Comparison of ENCODE assay signal across 16 cellular contexts in the genomic region with DNA sequence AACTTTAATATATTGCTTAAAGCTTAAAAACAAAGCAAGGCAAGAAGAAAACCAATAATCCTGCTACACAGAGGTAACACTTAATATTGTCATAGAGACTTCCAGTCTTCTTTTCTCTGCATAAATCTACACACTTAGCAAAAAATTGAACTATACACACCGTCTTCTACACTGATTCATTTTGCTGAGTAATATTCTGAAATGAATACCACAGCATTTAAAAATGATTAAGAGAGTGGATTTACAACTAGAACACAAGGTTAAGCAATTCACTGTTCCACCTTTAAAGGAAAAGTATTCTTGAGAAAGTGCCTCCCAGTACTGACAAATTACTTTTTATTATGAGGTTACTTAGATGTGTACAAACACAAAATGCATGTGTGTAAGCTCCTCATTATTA. TPM values are rescaled to one million over a fixed set of nuclear protein-coding genes. Genes with fewer than 3 reads are reported as not detected.
DNase-seq lines count a peak whose midpoint lies in the region; ATAC-seq, FAIRE-seq and TF ChIP-seq lines count a peak whose summit lies in the region.
"Had no signal": no experiment of that assay in that cellular context is flagged by ENCODE, and none has a peak within 500 bp of the region (broad histone marks: within the 10 kb centered on the region; RNA-seq: fewer than 3 reads in every experiment).

No MANE protein-coding gene starts in this region.

- TF ChIP-seq POLR2A in A549 (IDR thresholded peaks at IDR 0.05; ENCODE audit: low read length) (no peak), GM18505 (IDR thresholded peaks at IDR 0.05; ENCODE audit: borderline replicate concordance, extremely low read depth, insufficient read depth, insufficient read length) (no peak)

- H4K20me1 ChIP-seq in mammary epithelial cell (ENCODE audit: insufficient read depth, low read length): no peaks in the 10 kb centered on the region
- H4K20me1 ChIP-seq in osteoblast (ENCODE audit: insufficient read depth, low read length): no peaks in the 10 kb centered on the region

- 6% methylated on average over 1 of the region's 1 CpG for WGBS in A549 (ENCODE audit: missing lambda C conversion rate)
- WGBS in mammary epithelial cell (ENCODE audit: low coverage, missing lambda C conversion rate): 20% methylated on average over 1 of the region's 1 CpG

- H3K4me2 ChIP-seq in A549: peak overlapping the region; percentile 18; the same call in 1 of the 3 replicates
- H3K4me2 ChIP-seq in mammary epithelial cell (ENCODE audit: insufficient read depth, low read depth, low read length): no peak overlapping the region
- no peak overlapping the region for H3K4me2 ChIP-seq in osteoblast (ENCODE audit: insufficient read depth, low read length)

- no peak overlapping the region for H2AFZ ChIP-seq in mammary epithelial cell (ENCODE audit: low read depth, low read length)
- no peak overlapping the region for H2AFZ ChIP-seq in osteoblast (ENCODE audit: low read length)

- CTCF ChIA-PET in A549 (lab: Yijun Ruan, JAX) (interaction anchor here (0.7 to 2.1 kb wide), 4 partner anchors 10 to 271 kb away, joined by 3 to 7 read pairs (median 3); no protein-coding TSS in a partner anchor), mammary epithelial cell (lab: Charles Lee; ENCODE audit: low non-redundant PET) (no interaction called here)

- H3K9me3 ChIP-seq in A549 (no peaks in the 10 kb centered on the region), mammary epithelial cell (replicated peaks; ENCODE audit: insufficient read depth, low read length) (no peaks in the 10 kb centered on the region), osteoblast (ENCODE audit: low read depth, low read length) (no peaks in the 10 kb centered on the region)
- H3K9me3 ChIP-seq: HAP-1 had no signal

- no peak for TF ChIP-seq RAD21 in A549 (conservative IDR thresholded peaks at IDR 0.05 in 1 of 2, IDR thresholded peaks at IDR 0.05 in 1 of 2)

- TF ChIP-seq EP300 in A549 (IDR thresholded peaks at IDR 0.05): no peak

- H3K4me1 ChIP-seq in A549: peaks cover 30% of the 10 kb centered on the region
- no peaks in the 10 kb centered on the region for H3K4me1 ChIP-seq in mammary epithelial cell (ENCODE audit: insufficient read depth, low read length)
- H3K4me1 ChIP-seq in osteoblast (ENCODE audit: insufficient read depth, low read length): peaks cover 25% of the 10 kb centered on the region

- dilution Hi-C loops in mammary epithelial cell (cut with HindIII; ENCODE audit: low sequenced_read_pairs): no loop called here

- no peak overlapping the region for H3K9ac ChIP-seq in mammary epithelial cell (ENCODE audit: insufficient read depth, low read length)

- TF ChIP-seq CTCF in A549 (IDR thresholded peaks at IDR 0.05) (no peak), mammary epithelial cell (conservative IDR thresholded peaks at IDR 0.05 in 1 of 2, IDR thresholded peaks at IDR 0.05 in 1 of 2; ENCODE audit: extremely low read depth in 1 of 2, insufficient read depth in 1 of 2, low read depth in 1 of 2, low read length in 2 of 2) (no peak), osteoblast (IDR thresholded peaks at IDR 0.05; ENCODE audit: extremely low read depth, low read depth, low read length) (no peak)

- H3K4me3 ChIP-seq in A549 (no peak overlapping the region), mammary epithelial cell (replicated peaks in 1 of 3; ENCODE audit: insufficient read depth in 1 of 3, low read depth in 2 of 3, low read length in 3 of 3) (no peak overlapping the region), osteoblast (ENCODE audit: insufficient read depth, low read length) (no peak overlapping the region)
- H3K4me3 ChIP-seq: HAP-1 had no signal

- FAIRE-seq in A549 (lab: Jason Lieb, UNC): no peak
- FAIRE-seq: D721Med had no signal

- no peak overlapping the region; a peak in 1 of 6 replicates for H3K27ac ChIP-seq in A549
- H3K27ac ChIP-seq in mammary epithelial cell (ENCODE audit: insufficient read depth, low read depth, low read length): no peak overlapping the region
- H3K27ac ChIP-seq in osteoblast (ENCODE audit: low read depth, low read length): no peak overlapping the region
- H3K27ac ChIP-seq: C4-2B had no signal

- no peak for ATAC-seq in A549
- no peak for ATAC-seq in GM18909 (IDR thresholded peaks at IDR 0.05; ENCODE audit: poor library complexity, unreplicated experiment)
- ATAC-seq in GM18505 (IDR thresholded peaks at IDR 0.05; ENCODE audit: unreplicated experiment): no peak

- intact Hi-C loops in mammary epithelial cell (cut with micrococcal nuclease): no loop called here

- POLR2A ChIA-PET in A549 (lab: Yijun Ruan, JAX): no interaction called here

- BruUV-seq in mammary epithelial cell (replicated peaks; lab: Mats Ljungman, UMichigan): no TSS peak

- in situ Hi-C loops in mammary epithelial cell (cut with MboI; ENCODE audit: low sequenced_read_pairs in 2 of 2): no loop called here

- no peak for DNase-seq in A549 (ENCODE audit: low read depth in 1 of 2, low spot score in 1 of 2)
- DNase-seq in HCEC 1CT: peak; percentile 36
- peak; percentile 32 for DNase-seq in mammary epithelial cell
- peak; percentile 47 for DNase-seq in osteoblast (ENCODE audit: insufficient read length, low spot score, missing footprints)
- DNase-seq in NOMO-1 (lab: John Stamatoyannopoulos, UW; ENCODE audit: unreplicated experiment in 2 of 2): no peak
- DNase-seq: ACHN, AML-193, NCI-H1105 treated with DMSO at 0.1 percent for 48 hours, NCI-H1694, NCI-H2081 treated with DMSO at 0.1 percent for 48 hours, SIG-M5 had no signal

- H3K27me3 ChIP-seq in mammary epithelial cell (ENCODE audit: insufficient read depth, low read length) (no peaks in the 10 kb centered on the region), osteoblast (ENCODE audit: insufficient read depth, low read length) (no peaks in the 10 kb centered on the region)

- no peaks in the 10 kb centered on the region for H3K36me3 ChIP-seq in mammary epithelial cell (ENCODE audit: insufficient read depth, low read length)
- no peaks in the 10 kb centered on the region for H3K36me3 ChIP-seq in osteoblast (ENCODE audit: insufficient read depth, low read length)
- H3K36me3 ChIP-seq: HAP-1 had no signal

- H3K79me2 ChIP-seq in mammary epithelial cell (ENCODE audit: insufficient read depth, low read length) (no peaks in the 10 kb centered on the region), osteoblast (ENCODE audit: insufficient read depth, low read length) (no peaks in the 10 kb centered on the region)

TF ChIP-seq in A549, 52 proteins besides CTCF, POLR2A, EP300 and RAD21:
- TF ChIP-seq FOXS1 (CRISPR knock-in tag; IDR thresholded peaks at IDR 0.05) (no peak), MAFK (IDR thresholded peaks at IDR 0.05; ENCODE audit: partially characterized antibody) (peak; percentile 58)

RNA-seq across cellular contexts. Expression of a gene that starts 22.2 kb away (rescaled TPM):
- 1.7 and 2.1 TPM in 2 replicates for polyA plus RNA-seq in A549 (2011; rRNA removed)
- polyA plus RNA-seq in A549 (2012; cell fraction: cytosol; rRNA removed): 0.74 and 1.1 TPM in 2 replicates
- 1.7 and 1.9 TPM in 2 replicates for polyA plus RNA-seq in A549 (2012; cell fraction: nucleus; rRNA removed)
- 1.8 to 2.8 TPM (median 2.6 TPM) in 3 replicates for polyA plus RNA-seq in A549 (2017; fragmentation: RNase III; extraction: RNeasy Plus Mini Kit Qiagen cat#74134 plus additional on column Dnase treatment)
- 4.9 and 5.6 TPM in 2 replicates for polyA minus RNA-seq in A549 (2011; rRNA and poly(A)+ RNA removed)
- total RNA-seq in mammary epithelial cell: 10 to 100 TPM in 1 of 2 donors, 1 to 10 TPM in 1; 6.0 to 11.4 TPM
- polyA plus RNA-seq in mammary epithelial cell: 4.1 TPM
- 24.9 TPM for polyA minus RNA-seq in mammary epithelial cell
- total RNA-seq in osteoblast: 6.2 and 7.1 TPM in 2 replicates

Comparison
In these comparisons a context has a peak if more than half of its experiments do, and no peak if none do; other contexts are left out.
1. DNase-seq: peak in HCEC 1CT (single experiment), mammary epithelial cell (single experiment) and osteoblast (single experiment); none in A549 (0 of 2) and NOMO-1 (0 of 2).